In the genomic region with DNA sequence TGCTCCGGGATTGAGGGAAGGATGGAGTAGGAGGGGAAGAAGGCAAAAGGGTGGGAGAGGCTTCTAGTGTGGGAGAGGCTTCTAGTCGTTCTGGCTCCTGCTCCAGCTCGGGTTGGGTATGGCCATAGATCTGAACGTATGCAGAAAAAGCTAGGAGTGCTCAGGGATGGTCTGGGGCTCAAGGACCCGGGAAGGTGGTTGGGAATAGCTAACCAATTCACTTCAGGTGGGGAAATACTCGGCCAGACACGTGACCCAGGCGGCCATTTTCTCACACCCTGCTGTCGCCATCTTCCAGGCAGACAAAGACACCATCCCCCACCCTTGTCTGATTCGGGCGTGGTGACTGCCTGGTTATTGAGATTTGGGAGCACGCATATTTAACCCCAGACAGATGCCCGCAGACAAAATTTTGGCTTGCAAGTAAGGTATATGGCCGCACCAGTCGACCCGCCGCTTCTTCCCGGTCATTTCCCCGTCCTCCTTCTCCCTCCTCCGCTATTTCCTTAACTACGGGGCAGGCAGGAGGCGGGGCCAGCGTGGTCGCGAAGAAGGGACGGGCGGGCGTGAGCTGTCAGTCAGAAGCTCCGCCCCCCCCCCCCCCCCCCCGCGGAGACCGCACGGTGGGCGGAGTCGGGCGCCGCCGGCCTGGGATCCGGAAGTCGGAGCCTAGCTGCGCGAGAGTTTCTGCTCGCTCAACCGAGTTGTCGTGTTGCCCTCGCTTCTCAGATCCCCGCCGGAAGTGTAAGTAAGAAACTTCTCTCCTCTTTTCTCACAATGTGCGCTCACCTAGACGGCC, we compare ENCODE assay signal across 1 cellular context.
TF ChIP-seq lines count a peak whose summit lies in the region.

A gene with protein sequence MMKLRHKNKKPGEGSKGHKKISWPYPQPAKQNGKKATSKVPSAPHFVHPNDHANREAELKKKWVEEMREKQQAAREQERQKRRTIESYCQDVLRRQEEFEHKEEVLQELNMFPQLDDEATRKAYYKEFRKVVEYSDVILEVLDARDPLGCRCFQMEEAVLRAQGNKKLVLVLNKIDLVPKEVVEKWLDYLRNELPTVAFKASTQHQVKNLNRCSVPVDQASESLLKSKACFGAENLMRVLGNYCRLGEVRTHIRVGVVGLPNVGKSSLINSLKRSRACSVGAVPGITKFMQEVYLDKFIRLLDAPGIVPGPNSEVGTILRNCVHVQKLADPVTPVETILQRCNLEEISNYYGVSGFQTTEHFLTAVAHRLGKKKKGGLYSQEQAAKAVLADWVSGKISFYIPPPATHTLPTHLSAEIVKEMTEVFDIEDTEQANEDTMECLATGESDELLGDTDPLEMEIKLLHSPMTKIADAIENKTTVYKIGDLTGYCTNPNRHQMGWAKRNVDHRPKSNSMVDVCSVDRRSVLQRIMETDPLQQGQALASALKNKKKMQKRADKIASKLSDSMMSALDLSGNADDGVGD (plus strand): TSS at position 661 of the 799 bp plus-strand sequence. CDS start 2,348 bp downstream, outside the sequence.

TF ChIP-seq in HepG2, 621 proteins besides CTCF, POLR2A, EP300 and RAD21 (continued from another document and continues in another):
- TF ChIP-seq, protein P1, sequence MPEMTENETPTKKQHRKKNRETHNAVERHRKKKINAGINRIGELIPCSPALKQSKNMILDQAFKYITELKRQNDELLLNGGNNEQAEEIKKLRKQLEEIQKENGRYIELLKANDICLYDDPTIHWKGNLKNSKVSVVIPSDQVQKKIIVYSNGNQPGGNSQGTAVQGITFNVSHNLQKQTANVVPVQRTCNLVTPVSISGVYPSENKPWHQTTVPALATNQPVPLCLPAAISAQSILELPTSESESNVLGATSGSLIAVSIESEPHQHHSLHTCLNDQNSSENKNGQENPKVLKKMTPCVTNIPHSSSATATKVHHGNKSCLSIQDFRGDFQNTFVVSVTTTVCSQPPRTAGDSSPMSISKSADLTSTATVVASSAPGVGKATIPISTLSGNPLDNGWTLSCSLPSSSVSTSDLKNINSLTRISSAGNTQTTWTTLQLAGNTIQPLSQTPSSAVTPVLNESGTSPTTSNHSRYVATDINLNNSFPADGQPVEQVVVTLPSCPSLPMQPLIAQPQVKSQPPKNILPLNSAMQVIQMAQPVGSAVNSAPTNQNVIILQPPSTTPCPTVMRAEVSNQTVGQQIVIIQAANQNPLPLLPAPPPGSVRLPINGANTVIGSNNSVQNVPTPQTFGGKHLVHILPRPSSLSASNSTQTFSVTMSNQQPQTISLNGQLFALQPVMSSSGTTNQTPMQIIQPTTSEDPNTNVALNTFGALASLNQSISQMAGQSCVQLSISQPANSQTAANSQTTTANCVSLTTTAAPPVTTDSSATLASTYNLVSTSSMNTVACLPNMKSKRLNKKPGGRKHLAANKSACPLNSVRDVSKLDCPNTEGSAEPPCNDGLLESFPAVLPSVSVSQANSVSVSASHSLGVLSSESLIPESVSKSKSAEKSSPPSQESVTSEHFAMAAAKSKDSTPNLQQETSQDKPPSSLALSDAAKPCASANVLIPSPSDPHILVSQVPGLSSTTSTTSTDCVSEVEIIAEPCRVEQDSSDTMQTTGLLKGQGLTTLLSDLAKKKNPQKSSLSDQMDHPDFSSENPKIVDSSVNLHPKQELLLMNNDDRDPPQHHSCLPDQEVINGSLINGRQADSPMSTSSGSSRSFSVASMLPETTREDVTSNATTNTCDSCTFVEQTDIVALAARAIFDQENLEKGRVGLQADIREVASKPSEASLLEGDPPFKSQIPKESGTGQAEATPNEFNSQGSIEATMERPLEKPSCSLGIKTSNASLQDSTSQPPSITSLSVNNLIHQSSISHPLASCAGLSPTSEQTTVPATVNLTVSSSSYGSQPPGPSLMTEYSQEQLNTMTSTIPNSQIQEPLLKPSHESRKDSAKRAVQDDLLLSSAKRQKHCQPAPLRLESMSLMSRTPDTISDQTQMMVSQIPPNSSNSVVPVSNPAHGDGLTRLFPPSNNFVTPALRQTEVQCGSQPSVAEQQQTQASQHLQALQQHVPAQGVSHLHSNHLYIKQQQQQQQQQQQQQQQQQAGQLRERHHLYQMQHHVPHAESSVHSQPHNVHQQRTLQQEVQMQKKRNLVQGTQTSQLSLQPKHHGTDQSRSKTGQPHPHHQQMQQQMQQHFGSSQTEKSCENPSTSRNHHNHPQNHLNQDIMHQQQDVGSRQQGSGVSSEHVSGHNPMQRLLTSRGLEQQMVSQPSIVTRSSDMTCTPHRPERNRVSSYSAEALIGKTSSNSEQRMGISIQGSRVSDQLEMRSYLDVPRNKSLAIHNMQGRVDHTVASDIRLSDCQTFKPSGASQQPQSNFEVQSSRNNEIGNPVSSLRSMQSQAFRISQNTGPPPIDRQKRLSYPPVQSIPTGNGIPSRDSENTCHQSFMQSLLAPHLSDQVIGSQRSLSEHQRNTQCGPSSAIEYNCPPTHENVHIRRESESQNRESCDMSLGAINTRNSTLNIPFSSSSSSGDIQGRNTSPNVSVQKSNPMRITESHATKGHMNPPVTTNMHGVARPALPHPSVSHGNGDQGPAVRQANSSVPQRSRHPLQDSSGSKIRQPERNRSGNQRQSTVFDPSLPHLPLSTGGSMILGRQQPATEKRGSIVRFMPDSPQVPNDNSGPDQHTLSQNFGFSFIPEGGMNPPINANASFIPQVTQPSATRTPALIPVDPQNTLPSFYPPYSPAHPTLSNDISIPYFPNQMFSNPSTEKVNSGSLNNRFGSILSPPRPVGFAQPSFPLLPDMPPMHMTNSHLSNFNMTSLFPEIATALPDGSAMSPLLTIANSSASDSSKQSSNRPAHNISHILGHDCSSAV (CRISPR knock-in tag; IDR thresholded peaks at IDR 0.05; ENCODE audit: borderline replicate concordance): no peak
- TF ChIP-seq, protein P2, sequence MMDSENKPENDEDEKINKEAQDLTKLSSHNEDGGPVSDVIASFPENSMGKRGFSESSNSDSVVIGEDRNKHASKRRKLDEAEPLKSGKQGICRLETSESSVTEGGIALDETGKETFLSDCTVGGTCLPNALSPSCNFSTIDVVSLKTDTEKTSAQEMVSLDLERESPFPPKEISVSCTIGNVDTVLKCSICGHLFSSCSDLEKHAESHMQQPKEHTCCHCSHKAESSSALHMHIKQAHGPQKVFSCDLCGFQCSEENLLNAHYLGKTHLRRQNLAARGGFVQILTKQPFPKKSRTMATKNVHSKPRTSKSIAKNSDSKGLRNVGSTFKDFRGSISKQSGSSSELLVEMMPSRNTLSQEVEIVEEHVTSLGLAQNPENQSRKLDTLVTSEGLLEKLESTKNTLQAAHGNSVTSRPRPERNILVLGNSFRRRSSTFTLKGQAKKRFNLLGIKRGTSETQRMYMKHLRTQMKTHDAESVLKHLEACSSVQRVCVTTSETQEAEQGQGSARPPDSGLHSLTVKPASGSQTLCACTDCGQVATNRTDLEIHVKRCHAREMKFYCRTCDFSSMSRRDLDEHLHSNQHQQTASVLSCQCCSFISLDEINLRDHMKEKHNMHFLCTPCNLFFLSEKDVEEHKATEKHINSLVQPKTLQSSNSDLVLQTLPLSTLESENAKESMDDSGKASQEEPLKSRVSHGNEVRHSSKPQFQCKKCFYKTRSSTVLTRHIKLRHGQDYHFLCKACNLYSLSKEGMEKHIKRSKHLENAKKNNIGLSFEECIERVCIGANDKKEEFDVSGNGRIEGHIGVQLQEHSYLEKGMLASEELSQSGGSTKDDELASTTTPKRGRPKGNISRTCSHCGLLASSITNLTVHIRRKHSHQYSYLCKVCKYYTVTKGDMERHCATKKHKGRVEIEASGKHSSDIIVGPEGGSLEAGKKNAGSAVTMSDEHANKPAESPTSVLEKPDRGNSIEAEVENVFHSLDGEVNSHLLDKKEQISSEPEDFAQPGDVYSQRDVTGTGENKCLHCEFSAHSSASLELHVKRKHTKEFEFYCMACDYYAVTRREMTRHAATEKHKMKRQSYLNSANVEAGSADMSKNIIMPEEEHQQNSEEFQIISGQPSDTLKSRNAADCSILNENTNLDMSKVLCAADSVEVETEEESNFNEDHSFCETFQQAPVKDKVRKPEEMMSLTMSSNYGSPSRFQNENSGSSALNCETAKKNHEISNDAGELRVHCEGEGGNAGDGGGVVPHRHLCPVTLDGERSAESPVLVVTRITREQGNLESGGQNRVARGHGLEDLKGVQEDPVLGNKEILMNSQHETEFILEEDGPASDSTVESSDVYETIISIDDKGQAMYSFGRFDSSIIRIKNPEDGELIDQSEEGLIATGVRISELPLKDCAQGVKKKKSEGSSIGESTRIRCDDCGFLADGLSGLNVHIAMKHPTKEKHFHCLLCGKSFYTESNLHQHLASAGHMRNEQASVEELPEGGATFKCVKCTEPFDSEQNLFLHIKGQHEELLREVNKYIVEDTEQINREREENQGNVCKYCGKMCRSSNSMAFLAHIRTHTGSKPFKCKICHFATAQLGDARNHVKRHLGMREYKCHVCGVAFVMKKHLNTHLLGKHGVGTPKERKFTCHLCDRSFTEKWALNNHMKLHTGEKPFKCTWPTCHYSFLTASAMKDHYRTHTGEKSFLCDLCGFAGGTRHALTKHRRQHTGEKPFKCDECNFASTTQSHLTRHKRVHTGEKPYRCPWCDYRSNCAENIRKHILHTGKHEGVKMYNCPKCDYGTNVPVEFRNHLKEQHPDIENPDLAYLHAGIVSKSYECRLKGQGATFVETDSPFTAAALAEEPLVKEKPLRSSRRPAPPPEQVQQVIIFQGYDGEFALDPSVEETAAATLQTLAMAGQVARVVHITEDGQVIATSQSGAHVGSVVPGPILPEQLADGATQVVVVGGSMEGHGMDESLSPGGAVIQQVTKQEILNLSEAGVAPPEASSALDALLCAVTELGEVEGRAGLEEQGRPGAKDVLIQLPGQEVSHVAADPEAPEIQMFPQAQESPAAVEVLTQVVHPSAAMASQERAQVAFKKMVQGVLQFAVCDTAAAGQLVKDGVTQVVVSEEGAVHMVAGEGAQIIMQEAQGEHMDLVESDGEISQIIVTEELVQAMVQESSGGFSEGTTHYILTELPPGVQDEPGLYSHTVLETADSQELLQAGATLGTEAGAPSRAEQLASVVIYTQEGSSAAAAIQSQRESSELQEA (CRISPR knock-in tag; IDR thresholded peaks at IDR 0.05; ENCODE audit: not compliant biosample characterization): no peak
- TF ChIP-seq, protein P3, sequence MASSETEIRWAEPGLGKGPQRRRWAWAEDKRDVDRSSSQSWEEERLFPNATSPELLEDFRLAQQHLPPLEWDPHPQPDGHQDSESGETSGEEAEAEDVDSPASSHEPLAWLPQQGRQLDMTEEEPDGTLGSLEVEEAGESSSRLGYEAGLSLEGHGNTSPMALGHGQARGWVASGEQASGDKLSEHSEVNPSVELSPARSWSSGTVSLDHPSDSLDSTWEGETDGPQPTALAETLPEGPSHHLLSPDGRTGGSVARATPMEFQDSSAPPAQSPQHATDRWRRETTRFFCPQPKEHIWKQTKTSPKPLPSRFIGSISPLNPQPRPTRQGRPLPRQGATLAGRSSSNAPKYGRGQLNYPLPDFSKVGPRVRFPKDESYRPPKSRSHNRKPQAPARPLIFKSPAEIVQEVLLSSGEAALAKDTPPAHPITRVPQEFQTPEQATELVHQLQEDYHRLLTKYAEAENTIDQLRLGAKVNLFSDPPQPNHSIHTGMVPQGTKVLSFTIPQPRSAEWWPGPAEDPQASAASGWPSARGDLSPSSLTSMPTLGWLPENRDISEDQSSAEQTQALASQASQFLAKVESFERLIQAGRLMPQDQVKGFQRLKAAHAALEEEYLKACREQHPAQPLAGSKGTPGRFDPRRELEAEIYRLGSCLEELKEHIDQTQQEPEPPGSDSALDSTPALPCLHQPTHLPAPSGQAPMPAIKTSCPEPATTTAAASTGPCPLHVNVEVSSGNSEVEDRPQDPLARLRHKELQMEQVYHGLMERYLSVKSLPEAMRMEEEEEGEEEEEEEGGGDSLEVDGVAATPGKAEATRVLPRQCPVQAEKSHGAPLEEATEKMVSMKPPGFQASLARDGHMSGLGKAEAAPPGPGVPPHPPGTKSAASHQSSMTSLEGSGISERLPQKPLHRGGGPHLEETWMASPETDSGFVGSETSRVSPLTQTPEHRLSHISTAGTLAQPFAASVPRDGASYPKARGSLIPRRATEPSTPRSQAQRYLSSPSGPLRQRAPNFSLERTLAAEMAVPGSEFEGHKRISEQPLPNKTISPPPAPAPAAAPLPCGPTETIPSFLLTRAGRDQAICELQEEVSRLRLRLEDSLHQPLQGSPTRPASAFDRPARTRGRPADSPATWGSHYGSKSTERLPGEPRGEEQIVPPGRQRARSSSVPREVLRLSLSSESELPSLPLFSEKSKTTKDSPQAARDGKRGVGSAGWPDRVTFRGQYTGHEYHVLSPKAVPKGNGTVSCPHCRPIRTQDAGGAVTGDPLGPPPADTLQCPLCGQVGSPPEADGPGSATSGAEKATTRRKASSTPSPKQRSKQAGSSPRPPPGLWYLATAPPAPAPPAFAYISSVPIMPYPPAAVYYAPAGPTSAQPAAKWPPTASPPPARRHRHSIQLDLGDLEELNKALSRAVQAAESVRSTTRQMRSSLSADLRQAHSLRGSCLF (CRISPR knock-in tag; IDR thresholded peaks at IDR 0.05; ENCODE audit: borderline replicate concordance): no peak
- TF ChIP-seq ZNF670 (CRISPR knock-in tag; IDR thresholded peaks at IDR 0.05; ENCODE audit: borderline replicate concordance): 0 out of 2 replicates have a peak, but pooled peaks have one; percentile 36
- TF ChIP-seq, protein P4, sequence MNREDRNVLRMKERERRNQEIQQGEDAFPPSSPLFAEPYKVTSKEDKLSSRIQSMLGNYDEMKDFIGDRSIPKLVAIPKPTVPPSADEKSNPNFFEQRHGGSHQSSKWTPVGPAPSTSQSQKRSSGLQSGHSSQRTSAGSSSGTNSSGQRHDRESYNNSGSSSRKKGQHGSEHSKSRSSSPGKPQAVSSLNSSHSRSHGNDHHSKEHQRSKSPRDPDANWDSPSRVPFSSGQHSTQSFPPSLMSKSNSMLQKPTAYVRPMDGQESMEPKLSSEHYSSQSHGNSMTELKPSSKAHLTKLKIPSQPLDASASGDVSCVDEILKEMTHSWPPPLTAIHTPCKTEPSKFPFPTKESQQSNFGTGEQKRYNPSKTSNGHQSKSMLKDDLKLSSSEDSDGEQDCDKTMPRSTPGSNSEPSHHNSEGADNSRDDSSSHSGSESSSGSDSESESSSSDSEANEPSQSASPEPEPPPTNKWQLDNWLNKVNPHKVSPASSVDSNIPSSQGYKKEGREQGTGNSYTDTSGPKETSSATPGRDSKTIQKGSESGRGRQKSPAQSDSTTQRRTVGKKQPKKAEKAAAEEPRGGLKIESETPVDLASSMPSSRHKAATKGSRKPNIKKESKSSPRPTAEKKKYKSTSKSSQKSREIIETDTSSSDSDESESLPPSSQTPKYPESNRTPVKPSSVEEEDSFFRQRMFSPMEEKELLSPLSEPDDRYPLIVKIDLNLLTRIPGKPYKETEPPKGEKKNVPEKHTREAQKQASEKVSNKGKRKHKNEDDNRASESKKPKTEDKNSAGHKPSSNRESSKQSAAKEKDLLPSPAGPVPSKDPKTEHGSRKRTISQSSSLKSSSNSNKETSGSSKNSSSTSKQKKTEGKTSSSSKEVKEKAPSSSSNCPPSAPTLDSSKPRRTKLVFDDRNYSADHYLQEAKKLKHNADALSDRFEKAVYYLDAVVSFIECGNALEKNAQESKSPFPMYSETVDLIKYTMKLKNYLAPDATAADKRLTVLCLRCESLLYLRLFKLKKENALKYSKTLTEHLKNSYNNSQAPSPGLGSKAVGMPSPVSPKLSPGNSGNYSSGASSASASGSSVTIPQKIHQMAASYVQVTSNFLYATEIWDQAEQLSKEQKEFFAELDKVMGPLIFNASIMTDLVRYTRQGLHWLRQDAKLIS (CRISPR knock-in tag; IDR thresholded peaks at IDR 0.05): no peak
- no peak for TF ChIP-seq POLR2AphosphoS2 (IDR thresholded peaks at IDR 0.05; ENCODE audit: low read depth, low read length)
- TF ChIP-seq, protein P5, sequence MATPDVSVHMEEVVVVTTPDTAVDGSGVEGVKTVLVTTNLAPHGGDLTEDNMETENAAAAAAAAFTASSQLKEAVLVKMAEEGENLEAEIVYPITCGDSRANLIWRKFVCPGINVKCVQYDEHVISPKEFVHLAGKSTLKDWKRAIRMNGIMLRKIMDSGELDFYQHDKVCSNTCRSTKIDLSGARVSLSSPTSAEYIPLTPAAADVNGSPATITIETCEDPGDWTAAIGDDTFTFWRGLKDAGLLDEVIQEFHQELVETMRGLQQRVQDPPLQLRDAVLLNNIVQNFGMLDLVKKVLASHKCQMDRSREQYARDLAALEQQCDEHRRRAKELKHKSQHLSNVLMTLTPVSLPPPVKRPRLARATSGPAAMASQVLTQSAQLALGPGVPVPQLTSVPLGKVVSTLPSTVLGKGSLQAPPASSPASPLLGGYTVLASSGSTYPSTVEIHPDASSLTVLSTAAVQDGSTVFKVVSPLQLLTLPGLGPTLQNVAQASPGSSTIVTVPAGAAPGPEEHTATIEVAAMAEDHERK (CRISPR knock-in tag; IDR thresholded peaks at IDR 0.05; ENCODE audit: low read depth): no peak
